ENCODE assay signal across 1 cellular context in genomic region chr1:113813218-113813617, GRCh38.
A peak's percentile ranks its signal among the peaks of the same experiment; 100 is the strongest.
TF ChIP-seq lines count a peak whose summit lies in the region.

No MANE protein-coding gene starts in this region.

TF ChIP-seq in K562, 482 proteins besides CTCF, POLR2A, EP300 and RAD21:
- TF ChIP-seq E2F6 (IDR thresholded peaks at IDR 0.05; ENCODE audit: borderline replicate concordance in 1 of 2, extremely low read depth in 1 of 2, insufficient read depth in 1 of 2, insufficient read length in 1 of 2, low read depth in 1 of 2, low read length in 1 of 2, poor library complexity in 1 of 2, severe bottlenecking in 1 of 2) (peak in 1 of 2 experiments; percentile 56), MNT (conservative IDR thresholded peaks at IDR 0.05) (no peak), ZBTB8A (IDR thresholded peaks at IDR 0.05; ENCODE audit: partially characterized antibody) (no peak), ZBTB11 (CRISPR knock-in tag; IDR thresholded peaks at IDR 0.05) (peak in 1 of 3 experiments; percentile 48; a peak in 1 of 6 replicates)
